Comparison of ENCODE assay signal across 18 cellular contexts in the genomic region with DNA sequence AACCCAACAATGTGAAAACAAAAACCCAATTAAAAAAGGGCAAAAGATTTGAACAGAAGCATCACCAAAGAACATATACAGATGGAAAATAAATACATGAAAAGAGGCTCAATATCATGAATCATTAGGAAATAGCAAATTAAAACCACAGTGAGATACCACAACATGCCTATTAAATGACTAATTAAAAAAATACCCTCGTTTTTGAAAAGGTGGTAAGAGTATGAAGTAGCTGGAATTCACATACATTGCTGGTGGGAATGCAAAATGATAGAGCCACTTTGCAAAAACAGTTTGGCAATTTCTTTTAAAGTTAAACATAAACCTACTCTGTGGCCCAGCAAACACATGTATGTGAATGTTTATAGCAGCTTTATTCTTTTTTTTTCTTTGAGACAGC.
A peak's percentile ranks its signal among the peaks of the same experiment; 100 is the strongest.
DNase-seq lines count a peak whose midpoint lies in the region; ATAC-seq and TF ChIP-seq lines count a peak whose summit lies in the region.
"Had no signal": no experiment of that assay in that cellular context is flagged by ENCODE, and none has a peak within 500 bp of the region (broad histone marks: within the 10 kb centered on the region; RNA-seq: fewer than 3 reads in every experiment).

No MANE protein-coding gene starts in this region.

- peaks cover 37% of the 10 kb centered on the region for H3K4me1 Mint-ChIP-seq in stimulated activated naive CD8-positive, alpha-beta T cell treated with anti-CD3 and anti-CD28 coated beads, Interleukin-15, Interleukin-2, amounts not matched to agents 100 ng/mL and 50 ng/mL, for 24 hours (ENCODE audit: low read depth)
- H3K4me1 Mint-ChIP-seq in stimulated activated naive B cell treated with anti-CD40 and anti-IgM and Interleukin-4, amounts not matched to agents 10 μg/mL and 1 μg/mL and 100 μg/mL, for 72 hours: peaks cover 10 to 28% of the 10 kb centered on the region in 2 donors
- no peaks in the 10 kb centered on the region for H3K4me1 Mint-ChIP-seq in CD8-positive, alpha-beta memory T cell
- H3K4me1 Mint-ChIP-seq in CD14-positive monocyte: peaks cover 4% of the 10 kb centered on the region
- H3K4me1 Mint-ChIP-seq: IgD-negative memory B cell had no signal

- intact Hi-C loops in CD14-positive monocyte (cut with micrococcal nuclease): no loop called here

- no peaks in the 10 kb centered on the region for H3K27me3 ChIP-seq in CD8-positive, alpha-beta memory T cell (ENCODE audit: insufficient read depth, low read length, poor library complexity, severe bottlenecking)
- no peaks in the 10 kb centered on the region for H3K27me3 ChIP-seq in brain microvascular endothelial cell (replicated peaks)

- no peak overlapping the region for H3K27ac ChIP-seq in CD8-positive, alpha-beta memory T cell (ENCODE audit: low read depth, low read length)
- H3K27ac ChIP-seq in brain microvascular endothelial cell: no peak overlapping the region

- no peak for TF ChIP-seq CTCF in fibroblast of pulmonary artery (IDR thresholded peaks at IDR 0.05; ENCODE audit: low read length, missing control alignments)
- no peak for TF ChIP-seq CTCF in brain microvascular endothelial cell (IDR thresholded peaks at IDR 0.05; ENCODE audit: low read depth, low read length, missing control alignments)
- TF ChIP-seq CTCF in CD14-positive monocyte (IDR thresholded peaks at IDR 0.05): no peak

- no peaks in the 10 kb centered on the region for H3K36me3 ChIP-seq in CD8-positive, alpha-beta memory T cell (ENCODE audit: insufficient read depth, low read length)
- H3K36me3 ChIP-seq in brain microvascular endothelial cell (replicated peaks): no peaks in the 10 kb centered on the region

- CTCF ChIA-PET in CD8-positive, alpha-beta memory T cell (lab: Charles Lee): interaction anchor here (1.5 kb wide), 1 partner anchor 8 kb away, joined by 4 read pairs; no protein-coding TSS in a partner anchor

- no peak for ATAC-seq in stimulated activated naive CD8-positive, alpha-beta T cell treated with anti-CD3 and anti-CD28 coated beads, Interleukin-15, Interleukin-2, amounts not matched to agents 100 U/mL and 50 U/mL, for 24 hours
- no peak for ATAC-seq in stimulated activated naive B cell treated with anti-CD40 and anti-IgM and Interleukin-4, amounts not matched to agents 10 μg/mL and 1 μg/mL and 100 μg/mL, for 72 hours (replicated peaks)
- ATAC-seq: esophagus mucosa, left lobe of liver, Right ventricle myocardium inferior had no signal

- no peaks in the 10 kb centered on the region for H3K9me3 Mint-ChIP-seq in stimulated activated naive CD8-positive, alpha-beta T cell treated with anti-CD3 and anti-CD28 coated beads, Interleukin-15, Interleukin-2, amounts not matched to agents 100 ng/mL and 50 ng/mL, for 24 hours
- no peaks in the 10 kb centered on the region for H3K9me3 Mint-ChIP-seq in stimulated activated naive B cell treated with anti-CD40 and anti-IgM and Interleukin-4, amounts not matched to agents 10 μg/mL and 1 μg/mL and 100 μg/mL, for 72 hours
- H3K9me3 Mint-ChIP-seq in CD8-positive, alpha-beta memory T cell: no peaks in the 10 kb centered on the region
- H3K9me3 Mint-ChIP-seq in CD14-positive monocyte: no peaks in the 10 kb centered on the region
- H3K9me3 Mint-ChIP-seq: activated T-cell treated with anti-CD3 and anti-CD28 coated beads, Interleukin-2, amount 50 U/mL, for 72 hours; IgD-negative memory B cell had no signal

- no peak overlapping the region for H3K4me3 Mint-ChIP-seq in stimulated activated naive CD8-positive, alpha-beta T cell treated with anti-CD3 and anti-CD28 coated beads, Interleukin-15, Interleukin-2, amounts not matched to agents 100 ng/mL and 50 ng/mL, for 24 hours
- no peak overlapping the region for H3K4me3 Mint-ChIP-seq in stimulated activated naive B cell treated with anti-CD40 and anti-IgM and Interleukin-4, amounts not matched to agents 10 μg/mL and 1 μg/mL and 100 μg/mL, for 72 hours
- no peak overlapping the region for H3K4me3 Mint-ChIP-seq in CD8-positive, alpha-beta memory T cell
- H3K4me3 Mint-ChIP-seq in CD14-positive monocyte: no peak overlapping the region
- H3K4me3 Mint-ChIP-seq: activated T-cell treated with anti-CD3 and anti-CD28 coated beads, Interleukin-2, amount 50 U/mL, for 72 hours; IgD-negative memory B cell had no signal

- in situ Hi-C loops in brain microvascular endothelial cell (cut with HindIII; ENCODE audit: low pct_ligation_motif_present, low sequenced_read_pairs): no loop called here

- no peaks in the 10 kb centered on the region for H3K36me3 Mint-ChIP-seq in stimulated activated naive CD8-positive, alpha-beta T cell treated with anti-CD3 and anti-CD28 coated beads, Interleukin-15, Interleukin-2, amounts not matched to agents 100 ng/mL and 50 ng/mL, for 24 hours (ENCODE audit: low read depth)
- peaks cover 0 to 1% of the 10 kb centered on the region in 2 donors for H3K36me3 Mint-ChIP-seq in stimulated activated naive B cell treated with anti-CD40 and anti-IgM and Interleukin-4, amounts not matched to agents 10 μg/mL and 1 μg/mL and 100 μg/mL, for 72 hours
- H3K36me3 Mint-ChIP-seq in CD8-positive, alpha-beta memory T cell: peaks cover 0 to 7% (median 5%) of the 10 kb centered on the region in 3 donors
- no peaks in the 10 kb centered on the region for H3K36me3 Mint-ChIP-seq in CD14-positive monocyte

- POLR2A ChIA-PET in CD8-positive, alpha-beta memory T cell (lab: Charles Lee): no interaction called here

- peak overlapping the region; percentile 1 for H3K27ac Mint-ChIP-seq in stimulated activated naive CD8-positive, alpha-beta T cell treated with anti-CD3 and anti-CD28 coated beads, Interleukin-15, Interleukin-2, amounts not matched to agents 100 ng/mL and 50 ng/mL, for 24 hours
- no peak overlapping the region for H3K27ac Mint-ChIP-seq in stimulated activated naive B cell treated with anti-CD40 and anti-IgM and Interleukin-4, amounts not matched to agents 10 μg/mL and 1 μg/mL and 100 μg/mL, for 72 hours
- H3K27ac Mint-ChIP-seq in CD8-positive, alpha-beta memory T cell: no peak overlapping the region
- no peak overlapping the region for H3K27ac Mint-ChIP-seq in CD14-positive monocyte
- H3K27ac Mint-ChIP-seq: activated T-cell treated with anti-CD3 and anti-CD28 coated beads, Interleukin-2, amount 50 U/mL, for 72 hours; IgD-negative memory B cell had no signal

- H3K4me3 ChIP-seq in fibroblast of pulmonary artery (replicated peaks; ENCODE audit: low read depth, low read length) (no peak overlapping the region), brain microvascular endothelial cell (ENCODE audit: low read depth, low read length) (no peak overlapping the region)
- no peak overlapping the region for H3K4me3 ChIP-seq in CD8-positive, alpha-beta memory T cell (ENCODE audit: low read length)

- H3K27me3 Mint-ChIP-seq in stimulated activated naive CD8-positive, alpha-beta T cell treated with anti-CD3 and anti-CD28 coated beads, Interleukin-15, Interleukin-2, amounts not matched to agents 100 ng/mL and 50 ng/mL, for 24 hours: peaks cover 6% of the 10 kb centered on the region
- peaks cover 0 to 5% of the 10 kb centered on the region in 2 donors for H3K27me3 Mint-ChIP-seq in stimulated activated naive B cell treated with anti-CD40 and anti-IgM and Interleukin-4, amounts not matched to agents 10 μg/mL and 1 μg/mL and 100 μg/mL, for 72 hours
- peaks cover 0 to 1% of the 10 kb centered on the region in 2 donors for H3K27me3 Mint-ChIP-seq in CD8-positive, alpha-beta memory T cell
- peaks cover 0 to 2% (median 0%) of the 10 kb centered on the region in 3 donors for H3K27me3 Mint-ChIP-seq in CD14-positive monocyte (ENCODE audit: low read depth in 3 of 3)

- no peak for DNase-seq in stimulated activated naive CD8-positive, alpha-beta T cell treated with anti-CD3 and anti-CD28 coated beads, Interleukin-15, Interleukin-2, amounts not matched to agents 100 U/mL and 50 U/mL, for 24 hours
- DNase-seq in SW480 (ENCODE audit: low spot score) (peak; percentile 51), fibroblast of pulmonary artery (ENCODE audit: low read depth) (peak; percentile 29), brain microvascular endothelial cell (no peak), CD14-positive monocyte (ENCODE audit: low spot score) (no peak)
- DNase-seq in stimulated activated naive B cell treated with anti-CD40 and anti-IgM and Interleukin-4, amounts not matched to agents 10 μg/mL and 1 μg/mL and 100 μg/mL, for 72 hours: no peak
- DNase-seq in CD8-positive, alpha-beta memory T cell: no peak
- DNase-seq: activated T-cell treated with anti-CD3 and anti-CD28 coated beads, Interleukin-2, amount 50 U/mL, for 72 hours; amniotic stem cell; dermis blood vessel endothelial cell; NCI-H1092; NCI-H82; T1000 had no signal

- no peaks in the 10 kb centered on the region for H3K4me1 ChIP-seq in CD8-positive, alpha-beta memory T cell (ENCODE audit: insufficient read depth, low read length)

- H3K9me3 ChIP-seq in CD8-positive, alpha-beta memory T cell (ENCODE audit: low read length): no peaks in the 10 kb centered on the region

Comparison
In these comparisons a context has a peak if more than half of its experiments do, and no peak if none do; other contexts are left out.
1. DNase-seq: peak in SW480 (single experiment) and fibroblast of pulmonary artery (single experiment); none in stimulated activated naive CD8-positive, alpha-beta T cell treated with anti-CD3 and anti-CD28 coated beads, Interleukin-15, Interleukin-2, amounts not matched to agents 100 U/mL and 50 U/mL, for 24 hours (single experiment), stimulated activated naive B cell treated with anti-CD40 and anti-IgM and Interleukin-4, amounts not matched to agents 10 μg/mL and 1 μg/mL and 100 μg/mL, for 72 hours (single experiment), CD8-positive, alpha-beta memory T cell (0 of 5), brain microvascular endothelial cell (single experiment) and CD14-positive monocyte (single experiment).